In the genomic region with DNA sequence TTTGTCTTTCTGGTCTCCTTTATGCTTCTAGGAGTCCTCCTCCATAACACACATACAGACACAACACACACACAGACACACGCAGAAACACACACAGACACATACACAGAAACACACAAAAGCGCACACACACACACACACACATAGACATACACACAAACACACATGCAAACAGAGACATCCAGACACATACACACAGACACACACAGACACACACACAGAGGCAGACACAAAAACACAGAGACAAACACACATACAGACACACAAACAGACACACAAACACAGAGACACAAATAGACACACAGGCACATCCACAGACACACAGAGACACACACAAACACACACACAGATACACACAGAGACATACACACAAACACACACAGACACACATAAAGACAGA, we compare ENCODE assay signal across 32 cellular contexts.
"Had no signal": no experiment of that assay in that cellular context is flagged by ENCODE, and none has a peak within 500 bp of the region (broad histone marks: within the 10 kb centered on the region; RNA-seq: fewer than 3 reads in every experiment).

No MANE protein-coding gene starts in this region.

- H3K27ac Mint-ChIP-seq: activated B cell treated with CpG ODN at 0.5 μM for 24 hours; activated CD8-positive, alpha-beta T cell treated with anti-CD3 and anti-CD28 coated beads for 36 hours; activated naive CD8-positive, alpha-beta T cell; activated T-helper 17 cell treated with anti-CD3 and anti-CD28 coated beads, Interleukin-2, amount 50 U/mL, for 72 hours; dendritic cell treated with granulocyte-macrophage colony-stimulating factor and Interleukin-4, amounts not matched to agents 40 ng/mL and 50 ng/mL, for 4 days; effector memory CD8-positive, alpha-beta T cell; T-helper 1 cell treated with Interleukin-12 subunit alpha and Interleukin-12 subunit beta and Interleukin-4 antibody, amounts not matched to agents 30 μg/mL and 1 μg/mL, for 36 hours had no signal

- H3K4me1 Mint-ChIP-seq: activated B cell treated with CpG ODN at 0.5 μM for 24 hours; activated T-helper 17 cell treated with anti-CD3 and anti-CD28 coated beads, Interleukin-2, amount 50 U/mL, for 72 hours had no signal

- H3K27me3 ChIP-seq: body of pancreas, colonic mucosa, foreskin keratinocyte, gastrocnemius medialis had no signal

- H3K9me3 ChIP-seq: body of pancreas, colonic mucosa, gastrocnemius medialis had no signal

- H3K4me3 ChIP-seq: body of pancreas, colonic mucosa, dorsolateral prefrontal cortex, esophagus muscularis mucosa, gastrocnemius medialis, heart left ventricle had no signal

- H3K9me3 Mint-ChIP-seq: activated T-cell treated with anti-CD3 and anti-CD28 coated beads, Interleukin-2, amount 50 U/mL, for 4 hours; activated T-helper 17 cell treated with anti-CD3 and anti-CD28 coated beads, Interleukin-2, amount 50 U/mL, for 72 hours had no signal

- H3K4me3 Mint-ChIP-seq: activated B cell treated with CpG ODN at 0.5 μM for 24 hours; activated CD8-positive, alpha-beta T cell treated with anti-CD3 and anti-CD28 coated beads for 36 hours; activated naive CD8-positive, alpha-beta T cell; activated T-cell treated with anti-CD3 and anti-CD28 coated beads, Interleukin-2, amount 50 U/mL, for 4 hours; activated T-helper 17 cell treated with anti-CD3 and anti-CD28 coated beads, Interleukin-2, amount 50 U/mL, for 72 hours; dendritic cell treated with granulocyte-macrophage colony-stimulating factor and Interleukin-4, amounts not matched to agents 40 ng/mL and 50 ng/mL, for 4 days; effector memory CD8-positive, alpha-beta T cell; T-helper 1 cell treated with Interleukin-12 subunit alpha and Interleukin-12 subunit beta and Interleukin-4 antibody, amounts not matched to agents 30 μg/mL and 1 μg/mL, for 36 hours had no signal

- ATAC-seq: activated CD4-positive, CD25-positive, alpha-beta regulatory T cell treated with anti-CD3 and anti-CD28 coated beads, Interleukin-2, amount 50 U/mL, for 24 hours; activated CD8-positive, alpha-beta T cell treated with anti-CD3 and anti-CD28 coated beads for 36 hours; activated T-cell treated with anti-CD3 and anti-CD28 coated beads, Interleukin-2, amount 50 U/mL, for 4 hours; activated T-helper 17 cell treated with anti-CD3 and anti-CD28 coated beads, Interleukin-2, amount 50 U/mL, for 72 hours; body of pancreas; effector memory CD8-positive, alpha-beta T cell; foreskin keratinocyte; gastrocnemius medialis; heart left ventricle had no signal

- H3K36me3 ChIP-seq: colonic mucosa, esophagus muscularis mucosa, gastrocnemius medialis, heart left ventricle, WERI-Rb-1 had no signal

- H3K27ac ChIP-seq: body of pancreas, colonic mucosa, dorsolateral prefrontal cortex, esophagus muscularis mucosa, foreskin keratinocyte, gastrocnemius medialis, heart left ventricle, WERI-Rb-1 had no signal

- H3K27me3 Mint-ChIP-seq: activated B cell treated with CpG ODN at 0.5 μM for 24 hours; activated T-helper 17 cell treated with anti-CD3 and anti-CD28 coated beads, Interleukin-2, amount 50 U/mL, for 72 hours; dendritic cell treated with granulocyte-macrophage colony-stimulating factor and Interleukin-4, amounts not matched to agents 40 ng/mL and 50 ng/mL, for 4 days; effector memory CD8-positive, alpha-beta T cell had no signal

- DNase-seq: activated B cell treated with CpG ODN at 0.5 μM for 24 hours; activated CD4-positive, alpha-beta T cell treated with anti-CD3 and anti-CD28 coated beads for 48 hours; activated CD4-positive, alpha-beta T cell treated with anti-CD3 and anti-CD28 coated beads, Interleukin-2, amount 50 U/mL, for 1 hour; activated CD4-positive, alpha-beta T cell treated with anti-CD3 and anti-CD28 coated beads, Interleukin-2, amount 50 U/mL, for 48 hours; activated CD8-positive, alpha-beta memory T cell treated with anti-CD3 and anti-CD28 coated beads for 24 hours; activated CD8-positive, alpha-beta T cell treated with anti-CD3 and anti-CD28 coated beads for 36 hours; activated effector memory CD4-positive, alpha-beta T cell treated with Interleukin-2 at 50 U/mL for 16 hours; activated gamma-delta T cell treated with Interleukin-2 at 50 U/mL for 16 hours; activated naive CD4-positive, alpha-beta T cell treated with anti-CD3 and anti-CD28 coated beads, Interleukin-2, amount 50 U/mL, for 16 hours; activated naive CD4-positive, alpha-beta T cell treated with Interleukin-2 at 50 U/mL for 16 hours; activated T-cell treated with anti-CD3 and anti-CD28 coated beads, Interleukin-2, amount 50 U/mL, for 4 hours; amniotic stem cell; aorta; body of pancreas; caudate nucleus; colonic mucosa; dorsolateral prefrontal cortex; effector CD4-positive, alpha-beta T cell; effector memory CD8-positive, alpha-beta T cell; erythroblast; foreskin keratinocyte; gastrocnemius medialis; glutamatergic neuron; heart left ventricle; T1000; WERI-Rb-1 had no signal

- H3K4me1 ChIP-seq: body of pancreas, colonic mucosa, esophagus muscularis mucosa, foreskin keratinocyte, gastrocnemius medialis, heart left ventricle had no signal
